ENCODE assay signal across 9 cellular contexts in the genomic region with DNA sequence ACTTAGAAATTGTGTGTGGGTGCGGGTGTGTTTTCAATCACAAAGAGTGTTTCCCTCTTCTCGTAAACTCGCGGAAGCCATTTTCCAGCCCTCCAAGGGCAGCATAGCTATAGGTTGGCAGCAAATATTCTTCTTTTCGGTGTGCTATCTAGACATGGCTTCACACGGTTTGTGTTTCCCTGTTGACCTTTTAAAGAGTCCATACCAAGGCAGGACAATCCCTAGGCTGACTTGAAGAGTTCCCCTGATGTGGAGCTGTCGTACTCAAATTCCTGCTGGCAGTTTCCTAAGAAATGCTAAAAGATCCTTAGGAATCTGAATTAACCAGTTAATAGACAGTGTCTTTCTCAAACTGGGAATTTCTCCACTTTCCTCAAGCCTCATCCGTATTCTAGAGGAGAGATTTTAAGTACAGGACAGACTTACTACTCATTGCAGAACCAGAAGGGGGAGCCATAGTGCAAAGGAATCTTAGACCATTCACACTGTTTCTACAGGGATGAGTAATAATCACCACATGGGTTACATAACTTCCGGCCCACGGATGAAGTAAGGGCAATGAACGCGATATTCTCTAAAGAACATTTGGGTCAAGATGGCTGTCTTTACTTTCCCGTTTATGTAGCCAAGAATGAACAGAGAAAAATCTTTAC.
DNase-seq lines count a peak whose midpoint lies in the region; ATAC-seq, FAIRE-seq and TF ChIP-seq lines count a peak whose summit lies in the region.
"Had no signal": no experiment of that assay in that cellular context is flagged by ENCODE, and none has a peak within 500 bp of the region (broad histone marks: within the 10 kb centered on the region; RNA-seq: fewer than 3 reads in every experiment).

No MANE protein-coding gene starts in this region.

- no peak overlapping the region for H3K4me3 Mint-ChIP-seq in stimulated activated naive CD8-positive, alpha-beta T cell treated with anti-CD3 and anti-CD28 coated beads, Interleukin-15, amount 100 ng/mL, for 72 hours

- TF ChIP-seq CTCF in fibroblast of the aortic adventitia (IDR thresholded peaks at IDR 0.05; ENCODE audit: insufficient read depth, low read length), result peak; percentile 61

- DNase-seq in A172 (ENCODE audit: low spot score) (peak; percentile 98), H54 (ENCODE audit: insufficient read length, low spot score) (peak; percentile 42), RKO (ENCODE audit: low spot score) (peak; percentile 89), fibroblast of the aortic adventitia (ENCODE audit: low read depth) (peak; percentile 82), GM19239 (ENCODE audit: insufficient read length, low spot score) (no peak), NCI-H1105 treated with DMSO at 0.1 percent for 48 hours (lab: John Stamatoyannopoulos, UW) (no peak)
- peak; percentile 3 to 12 for DNase-seq in stimulated activated naive CD8-positive, alpha-beta T cell treated with anti-CD3 and anti-CD28 coated beads, Interleukin-15, amount 100 ng/mL, for 72 hours

- peaks cover 12% of the 10 kb centered on the region for H3K27me3 Mint-ChIP-seq in stimulated activated naive CD8-positive, alpha-beta T cell treated with anti-CD3 and anti-CD28 coated beads, Interleukin-15, amount 100 ng/mL, for 72 hours

- no peaks in the 10 kb centered on the region for H3K4me1 Mint-ChIP-seq in stimulated activated naive CD8-positive, alpha-beta T cell treated with anti-CD3 and anti-CD28 coated beads, Interleukin-15, amount 100 ng/mL, for 72 hours

- FAIRE-seq in H54 (lab: Jason Lieb, UNC) (peak; percentile 87), GM19239 (lab: Jason Lieb, UNC) (no peak)
- FAIRE-seq: colon had no signal

- no peak overlapping the region for H3K4me3 ChIP-seq in fibroblast of the aortic adventitia (ENCODE audit: low read depth, low read length)

- ATAC-seq in stimulated activated naive CD8-positive, alpha-beta T cell treated with anti-CD3 and anti-CD28 coated beads, Interleukin-15, amount 100 ng/mL, for 72 hours, result peak; percentile 70
- no peak for ATAC-seq in GM21381 (IDR thresholded peaks at IDR 0.05; ENCODE audit: unreplicated experiment)

- no peak overlapping the region for H3K27ac Mint-ChIP-seq in stimulated activated naive CD8-positive, alpha-beta T cell treated with anti-CD3 and anti-CD28 coated beads, Interleukin-15, amount 100 ng/mL, for 72 hours

- peaks cover 5 to 6% of the 10 kb centered on the region in 2 donors for H3K9me3 Mint-ChIP-seq in stimulated activated naive CD8-positive, alpha-beta T cell treated with anti-CD3 and anti-CD28 coated beads, Interleukin-15, amount 100 ng/mL, for 72 hours

- TF ChIP-seq POLR2A in H54 (IDR thresholded peaks at IDR 0.05; ENCODE audit: low read depth, low read length), result no peak

Comparison
In these comparisons a context has a peak if more than half of its experiments do, and no peak if none do; other contexts are left out.
1. DNase-seq: peak in A172 (single experiment), H54 (single experiment), RKO (single experiment), fibroblast of the aortic adventitia (single experiment) and stimulated activated naive CD8-positive, alpha-beta T cell treated with anti-CD3 and anti-CD28 coated beads, Interleukin-15, amount 100 ng/mL, for 72 hours (2 of 2); none in GM19239 (single experiment) and NCI-H1105 treated with DMSO at 0.1 percent for 48 hours (single experiment).